ENCODE assay signal across 1 cellular context in the genomic region with DNA sequence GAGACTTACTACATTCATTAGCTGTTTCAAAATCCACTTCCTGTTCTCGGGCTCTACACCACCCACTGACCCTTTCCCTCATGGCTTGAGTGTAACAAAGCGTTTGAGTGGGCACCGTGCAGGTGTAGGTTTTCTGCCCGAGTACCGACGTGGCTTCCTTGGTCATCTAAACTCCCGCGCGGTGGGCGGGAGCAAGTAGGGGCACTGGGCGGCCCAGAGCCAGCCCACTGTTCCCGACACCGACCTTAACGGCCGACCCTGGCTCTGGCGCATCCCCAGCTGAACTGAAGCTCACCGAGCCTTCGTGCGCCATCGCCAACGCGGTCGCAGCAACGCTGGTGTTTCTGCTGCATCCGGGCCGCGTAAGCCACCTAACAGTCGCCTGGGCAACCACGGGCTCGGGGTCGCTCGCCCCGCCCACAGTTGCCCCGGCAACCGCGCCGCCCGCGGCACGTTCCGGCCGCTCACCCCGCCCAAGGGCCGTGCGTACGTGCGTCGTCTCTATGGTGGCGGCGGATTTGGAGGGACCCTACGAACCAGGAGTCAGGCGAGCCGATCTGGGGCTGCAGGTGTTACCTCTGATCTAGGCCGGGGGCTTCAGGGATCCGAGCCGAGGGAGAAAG.
TF ChIP-seq lines count a peak whose summit lies in the region.

A gene (minus strand): TSS at position 372 of the 623 bp plus-strand sequence. CDS start 59 bp downstream, at position 313.
A gene with protein sequence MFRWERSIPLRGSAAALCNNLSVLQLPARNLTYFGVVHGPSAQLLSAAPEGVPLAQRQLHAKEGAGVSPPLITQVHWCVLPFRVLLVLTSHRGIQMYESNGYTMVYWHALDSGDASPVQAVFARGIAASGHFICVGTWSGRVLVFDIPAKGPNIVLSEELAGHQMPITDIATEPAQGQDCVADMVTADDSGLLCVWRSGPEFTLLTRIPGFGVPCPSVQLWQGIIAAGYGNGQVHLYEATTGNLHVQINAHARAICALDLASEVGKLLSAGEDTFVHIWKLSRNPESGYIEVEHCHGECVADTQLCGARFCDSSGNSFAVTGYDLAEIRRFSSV (plus strand): TSS at position 483 of the 623 bp plus-strand sequence. CDS start 424 bp downstream, outside the sequence.

TF ChIP-seq in H1, 55 proteins besides CTCF, POLR2A, EP300 and RAD21:
- TF ChIP-seq YY1 (IDR thresholded peaks at IDR 0.05; ENCODE audit: low read depth, low read length) (0 out of 2 replicates have a peak, but pooled peaks have one; percentile 69), RXRA (IDR thresholded peaks at IDR 0.05; ENCODE audit: insufficient read depth, low read depth, low read length) (no peak), HDAC2 (IDR thresholded peaks at IDR 0.05; ENCODE audit: borderline replicate concordance in 1 of 2, low read depth in 2 of 2, low read length in 2 of 2) (peak in 1 of 2 experiments; percentile 88; a peak in 2 of 4 replicates), EGR1 (IDR thresholded peaks at IDR 0.05; ENCODE audit: borderline replicate concordance, low read depth, low read length) (0 out of 2 replicates have a peak, but pooled peaks have one; percentile 29), FOSL1 (IDR thresholded peaks at IDR 0.05; ENCODE audit: insufficient read depth, low read depth, low read length) (no peak), KDM5A (IDR thresholded peaks at IDR 0.05; ENCODE audit: low read length) (no peak), TBP (IDR thresholded peaks at IDR 0.05; ENCODE audit: low read depth, low read length) (peak; percentile 78), POLR2AphosphoS5 (IDR thresholded peaks at IDR 0.05; ENCODE audit: low read depth, low read length) (peak; percentile 94), EZH2 (IDR thresholded peaks at IDR 0.05; ENCODE audit: low read depth, low read length, severe bottlenecking) (no peak), GTF2F1 (IDR thresholded peaks at IDR 0.05; ENCODE audit: borderline replicate concordance, low read depth, low read length) (0 out of 2 replicates have a peak, but pooled peaks have one; percentile 54), KDM4A (IDR thresholded peaks at IDR 0.05; ENCODE audit: low read depth, low read length, severe bottlenecking) (peak; percentile 14), TEAD4 (IDR thresholded peaks at IDR 0.05; ENCODE audit: low read depth, low read length) (0 out of 2 replicates have a peak, but pooled peaks have one; percentile 4), CREB1 (IDR thresholded peaks at IDR 0.05) (peak; percentile 79), TAF7 (optimal IDR thresholded peaks at IDR 0.05; ENCODE audit: borderline replicate concordance, low read depth, low read length) (peak; percentile 70), SP1 (IDR thresholded peaks at IDR 0.05; ENCODE audit: low read depth, low read length) (0 out of 2 replicates have a peak, but pooled peaks have one; percentile 6), TAF1 (IDR thresholded peaks at IDR 0.05; ENCODE audit: low read depth, low read length) (peak; percentile 93), PHF8 (conservative IDR thresholded peaks at IDR 0.05; ENCODE audit: low read depth, low read length) (peak; percentile 65), SRF (IDR thresholded peaks at IDR 0.05; ENCODE audit: low read depth, low read length) (no peak), CHD2 (IDR thresholded peaks at IDR 0.05; ENCODE audit: low read length) (no peak), ASH2L (IDR thresholded peaks at IDR 0.05; ENCODE audit: low read length) (peak; percentile 86), SIN3A (conservative IDR thresholded peaks at IDR 0.05 in 1 of 2, IDR thresholded peaks at IDR 0.05 in 1 of 2; ENCODE audit: low read depth in 1 of 2, low read length in 2 of 2) (peak in 1 of 2 experiments; percentile 94; a peak in 2 of 4 replicates)
- TF ChIP-seq, protein P1, sequence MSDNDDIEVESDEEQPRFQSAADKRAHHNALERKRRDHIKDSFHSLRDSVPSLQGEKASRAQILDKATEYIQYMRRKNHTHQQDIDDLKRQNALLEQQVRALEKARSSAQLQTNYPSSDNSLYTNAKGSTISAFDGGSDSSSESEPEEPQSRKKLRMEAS (IDR thresholded peaks at IDR 0.05): peak; percentile 95
- TF ChIP-seq, protein P2, sequence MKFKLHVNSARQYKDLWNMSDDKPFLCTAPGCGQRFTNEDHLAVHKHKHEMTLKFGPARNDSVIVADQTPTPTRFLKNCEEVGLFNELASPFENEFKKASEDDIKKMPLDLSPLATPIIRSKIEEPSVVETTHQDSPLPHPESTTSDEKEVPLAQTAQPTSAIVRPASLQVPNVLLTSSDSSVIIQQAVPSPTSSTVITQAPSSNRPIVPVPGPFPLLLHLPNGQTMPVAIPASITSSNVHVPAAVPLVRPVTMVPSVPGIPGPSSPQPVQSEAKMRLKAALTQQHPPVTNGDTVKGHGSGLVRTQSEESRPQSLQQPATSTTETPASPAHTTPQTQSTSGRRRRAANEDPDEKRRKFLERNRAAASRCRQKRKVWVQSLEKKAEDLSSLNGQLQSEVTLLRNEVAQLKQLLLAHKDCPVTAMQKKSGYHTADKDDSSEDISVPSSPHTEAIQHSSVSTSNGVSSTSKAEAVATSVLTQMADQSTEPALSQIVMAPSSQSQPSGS (IDR thresholded peaks at IDR 0.05; ENCODE audit: low read length): peak; percentile 47; the same call in 1 of the 2 replicates
- TF ChIP-seq, protein P3, sequence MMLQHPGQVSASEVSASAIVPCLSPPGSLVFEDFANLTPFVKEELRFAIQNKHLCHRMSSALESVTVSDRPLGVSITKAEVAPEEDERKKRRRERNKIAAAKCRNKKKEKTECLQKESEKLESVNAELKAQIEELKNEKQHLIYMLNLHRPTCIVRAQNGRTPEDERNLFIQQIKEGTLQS (IDR thresholded peaks at IDR 0.05; ENCODE audit: insufficient read depth, low read depth, low read length): no peak
- TF ChIP-seq, protein P4, sequence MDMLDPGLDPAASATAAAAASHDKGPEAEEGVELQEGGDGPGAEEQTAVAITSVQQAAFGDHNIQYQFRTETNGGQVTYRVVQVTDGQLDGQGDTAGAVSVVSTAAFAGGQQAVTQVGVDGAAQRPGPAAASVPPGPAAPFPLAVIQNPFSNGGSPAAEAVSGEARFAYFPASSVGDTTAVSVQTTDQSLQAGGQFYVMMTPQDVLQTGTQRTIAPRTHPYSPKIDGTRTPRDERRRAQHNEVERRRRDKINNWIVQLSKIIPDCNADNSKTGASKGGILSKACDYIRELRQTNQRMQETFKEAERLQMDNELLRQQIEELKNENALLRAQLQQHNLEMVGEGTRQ (IDR thresholded peaks at IDR 0.05; ENCODE audit: low read length): 0 out of 2 replicates have a peak, but pooled peaks have one; percentile 15
- TF ChIP-seq, protein P5, sequence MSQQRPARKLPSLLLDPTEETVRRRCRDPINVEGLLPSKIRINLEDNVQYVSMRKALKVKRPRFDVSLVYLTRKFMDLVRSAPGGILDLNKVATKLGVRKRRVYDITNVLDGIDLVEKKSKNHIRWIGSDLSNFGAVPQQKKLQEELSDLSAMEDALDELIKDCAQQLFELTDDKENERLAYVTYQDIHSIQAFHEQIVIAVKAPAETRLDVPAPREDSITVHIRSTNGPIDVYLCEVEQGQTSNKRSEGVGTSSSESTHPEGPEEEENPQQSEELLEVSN (IDR thresholded peaks at IDR 0.05): peak; percentile 84
TF ChIP-seq in H1: peak in this region for 19.
